Comparison of ENCODE assay signal across 9 cellular contexts in genomic region chr17:2688351-2689342, GRCh38. TPM values are rescaled to one million over a fixed set of nuclear protein-coding genes. Genes with fewer than 3 reads are reported as not detected.
DNase-seq lines count a peak whose midpoint lies in the region; ATAC-seq, FAIRE-seq and TF ChIP-seq lines count a peak whose summit lies in the region.
"Had no signal": no experiment of that assay in that cellular context is flagged by ENCODE, and none has a peak within 500 bp of the region (broad histone marks: within the 10 kb centered on the region; RNA-seq: fewer than 3 reads in every experiment).

No MANE protein-coding gene starts in this region.

- 85% methylated on average over 27 of the region's 27 CpGs for WGBS in A549 (ENCODE audit: missing lambda C conversion rate)

- H3K4me3 ChIP-seq in A549: no peak overlapping the region
- no peak overlapping the region for H3K4me3 ChIP-seq in H7 (ENCODE audit: insufficient read depth, low read depth, low read length)

- H3K27ac ChIP-seq in A549: peak overlapping the region in 1 of 2 experiments; percentile 29; a peak in 1 of 6 replicates

- intact Hi-C loops in activated CD8-positive, alpha-beta T cell treated with anti-CD3 and anti-CD28 coated beads for 36 hours (cut with micrococcal nuclease): no loop called here

- H3K9me3 Mint-ChIP-seq in activated CD8-positive, alpha-beta T cell treated with anti-CD3 and anti-CD28 coated beads for 36 hours: no peaks in the 10 kb centered on the region

- TF ChIP-seq CTCF in A549 (IDR thresholded peaks at IDR 0.05): no peak
- no peak for TF ChIP-seq CTCF in activated CD8-positive, alpha-beta T cell treated with anti-CD3 and anti-CD28 coated beads for 36 hours (IDR thresholded peaks at IDR 0.05)

- peak overlapping the region; percentile 55 for H3K27ac Mint-ChIP-seq in activated CD8-positive, alpha-beta T cell treated with anti-CD3 and anti-CD28 coated beads for 36 hours

- H3K9me3 ChIP-seq in A549: no peaks in the 10 kb centered on the region

- no peak for TF ChIP-seq POLR2A in A549 (IDR thresholded peaks at IDR 0.05; ENCODE audit: low read length)

- peaks cover 10% of the 10 kb centered on the region for H3K36me3 Mint-ChIP-seq in activated CD8-positive, alpha-beta T cell treated with anti-CD3 and anti-CD28 coated beads for 36 hours (ENCODE audit: low read depth)
- H3K36me3 Mint-ChIP-seq: activated naive CD8-positive, alpha-beta T cell had no signal

- H3K27me3 Mint-ChIP-seq in activated CD8-positive, alpha-beta T cell treated with anti-CD3 and anti-CD28 coated beads for 36 hours: no peaks in the 10 kb centered on the region
- H3K27me3 Mint-ChIP-seq: activated naive CD8-positive, alpha-beta T cell had no signal

- H3K4me2 ChIP-seq in A549: no peak overlapping the region

- ATAC-seq in A549: peak; percentile 7 to 8; a peak in 5 of 6 replicates
- ATAC-seq in activated CD8-positive, alpha-beta T cell treated with anti-CD3 and anti-CD28 coated beads for 36 hours: no peak
- ATAC-seq in GM18868 (IDR thresholded peaks at IDR 0.05; ENCODE audit: unreplicated experiment): no peak
- no peak for ATAC-seq in GM21576 (IDR thresholded peaks at IDR 0.05; ENCODE audit: unreplicated experiment)
- ATAC-seq in GM18511 (IDR thresholded peaks at IDR 0.05; ENCODE audit: unreplicated experiment): no peak

- CTCF ChIA-PET in A549 (lab: Yijun Ruan, JAX): interaction anchor here (0.6 to 2.3 kb wide), 5 partner anchors 7 to 178 kb away, joined by 3 to 7 read pairs (median 4); no protein-coding TSS in a partner anchor
- CTCF ChIA-PET in activated CD8-positive, alpha-beta T cell treated with anti-CD3 and anti-CD28 coated beads for 36 hours (lab: Charles Lee): interaction anchor here (1.1 kb wide), 1 partner anchor 13 kb away, joined by 3 read pairs; no protein-coding TSS in a partner anchor

- TF ChIP-seq RAD21 in A549 (conservative IDR thresholded peaks at IDR 0.05 in 1 of 2, IDR thresholded peaks at IDR 0.05 in 1 of 2): no peak

- no peak for TF ChIP-seq EP300 in A549 (IDR thresholded peaks at IDR 0.05)

- H3K4me1 Mint-ChIP-seq in activated CD8-positive, alpha-beta T cell treated with anti-CD3 and anti-CD28 coated beads for 36 hours (ENCODE audit: low read depth): peaks cover 10% of the 10 kb centered on the region

- no peak overlapping the region for H3K4me3 Mint-ChIP-seq in activated CD8-positive, alpha-beta T cell treated with anti-CD3 and anti-CD28 coated beads for 36 hours
- H3K4me3 Mint-ChIP-seq: activated naive CD8-positive, alpha-beta T cell had no signal

- FAIRE-seq in A549 (lab: Jason Lieb, UNC): no peak

- H3K36me3 ChIP-seq in H7 (replicated peaks; ENCODE audit: control insufficient read depth, insufficient read depth, low read length): no peaks in the 10 kb centered on the region

- peaks cover 9% of the 10 kb centered on the region for H3K4me1 ChIP-seq in A549

- DNase-seq in A549 (ENCODE audit: low read depth in 1 of 2, low spot score in 1 of 2): no peak
- DNase-seq in H7: peak; percentile 44
- DNase-seq in activated CD8-positive, alpha-beta T cell treated with anti-CD3 and anti-CD28 coated beads for 36 hours: no peak
- peak; percentile 70 for DNase-seq in islet precursor cell
- DNase-seq in SKM-1 (lab: John Stamatoyannopoulos, UW; ENCODE audit: unreplicated experiment): no peak

- H3K27me3 ChIP-seq in H7 (ENCODE audit: control insufficient read depth, insufficient read depth, low read length): no peaks in the 10 kb centered on the region

- POLR2A ChIA-PET in A549 (lab: Yijun Ruan, JAX): no interaction called here
- POLR2A ChIA-PET in activated CD8-positive, alpha-beta T cell treated with anti-CD3 and anti-CD28 coated beads for 36 hours (lab: Charles Lee): interaction anchor here (1.1 to 1.6 kb wide), 3 partner anchors 11 to 22 kb away, joined by 3 to 6 read pairs (median 4); no protein-coding TSS in a partner anchor

TF ChIP-seq in A549, 52 proteins besides CTCF, POLR2A, EP300 and RAD21:
- TF ChIP-seq MAFK (IDR thresholded peaks at IDR 0.05; ENCODE audit: partially characterized antibody): no peak
- no peak for TF ChIP-seq HDAC2 (IDR thresholded peaks at IDR 0.05)
- peak; percentile 42; the same call in 1 of the 2 replicates for TF ChIP-seq POLR2AphosphoS2 (conservative IDR thresholded peaks at IDR 0.05; ENCODE audit: low read length)
- no peak for TF ChIP-seq EHF (CRISPR knock-in tag; IDR thresholded peaks at IDR 0.05)
- TF ChIP-seq REST (IDR thresholded peaks at IDR 0.05): no peak
- peak; percentile 30 for TF ChIP-seq PBX3 (IDR thresholded peaks at IDR 0.05)

RNA-seq across cellular contexts. Expression of gene CLUH, which starts 22.9 kb away (rescaled TPM):
- 23.5 and 23.6 TPM in 2 replicates for polyA plus RNA-seq in A549 (2011; rRNA removed)
- polyA plus RNA-seq in A549 (2012; cell fraction: cytosol; rRNA removed): 105 and 145 TPM in 2 replicates
- 466 and 990 TPM in 2 replicates for polyA plus RNA-seq in A549 (2012; cell fraction: nucleus; rRNA removed)
- polyA plus RNA-seq in A549 (2017; fragmentation: RNase III; extraction: RNeasy Plus Mini Kit Qiagen cat#74134 plus additional on column Dnase treatment): 87.8 to 98.8 TPM (median 93.1 TPM) in 3 replicates
- polyA minus RNA-seq in A549 (2011; rRNA and poly(A)+ RNA removed): 18.8 and 35.7 TPM in 2 replicates
- 131 and 148 TPM in 2 replicates for total RNA-seq in H7 (2014; rRNA removed; shearing (Covaris generic))
- 100 to 1,000 TPM; 105 to 111 TPM for total RNA-seq in activated CD8-positive, alpha-beta T cell treated with anti-CD3 and anti-CD28 coated beads for 36 hours

Comparison
In these comparisons a context has a peak if more than half of its experiments do, and no peak if none do; other contexts are left out.
1. ATAC-seq: peak in A549 (2 of 2); none in activated CD8-positive, alpha-beta T cell treated with anti-CD3 and anti-CD28 coated beads for 36 hours (single experiment), GM18868 (single experiment), GM21576 (single experiment) and GM18511 (single experiment).
2. DNase-seq: peak in H7 (single experiment) and islet precursor cell (single experiment); none in A549 (0 of 2), activated CD8-positive, alpha-beta T cell treated with anti-CD3 and anti-CD28 coated beads for 36 hours (single experiment) and SKM-1 (single experiment).